20 cellular contexts compared by ENCODE assay signal in the genomic region with DNA sequence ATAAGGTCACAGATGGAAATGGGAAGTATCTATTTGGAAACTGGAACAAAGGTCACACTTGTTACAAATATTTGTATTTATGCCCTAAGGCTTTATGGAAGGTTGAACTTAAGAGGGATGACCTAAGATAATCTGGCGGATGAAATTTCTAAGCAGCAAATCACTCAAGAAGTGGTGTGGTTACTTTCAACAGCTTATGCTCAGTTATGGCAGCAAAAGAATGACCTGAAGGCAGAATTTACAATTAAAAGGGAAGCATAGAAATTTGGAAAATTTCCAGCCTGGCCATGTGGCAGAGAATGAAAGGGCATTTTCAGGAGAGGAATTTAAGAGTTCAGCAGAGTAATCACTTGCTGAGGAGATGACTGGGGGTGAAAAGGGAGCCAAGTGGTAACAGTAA.
DNase-seq lines count a peak whose midpoint lies in the region; ATAC-seq and TF ChIP-seq lines count a peak whose summit lies in the region.
"Had no signal": no experiment of that assay in that cellular context is flagged by ENCODE, and none has a peak within 500 bp of the region (broad histone marks: within the 10 kb centered on the region; RNA-seq: fewer than 3 reads in every experiment).

No MANE protein-coding gene starts in this region.

- no peaks in the 10 kb centered on the region for H3K27me3 ChIP-seq in HAP-1 (ENCODE audit: low read depth)
- H3K27me3 ChIP-seq in SK-N-SH (ENCODE audit: insufficient read depth): no peaks in the 10 kb centered on the region
- H3K27me3 ChIP-seq in foreskin keratinocyte: no peaks in the 10 kb centered on the region
- no peaks in the 10 kb centered on the region for H3K27me3 ChIP-seq in effector memory CD4-positive, alpha-beta T cell (replicated peaks; ENCODE audit: control insufficient read depth, insufficient read depth, low read length, poor library complexity, severe bottlenecking)
- H3K27me3 ChIP-seq: BLaER1, neural progenitor cell, transverse colon had no signal

- DNase-seq in HAP-1 (ENCODE audit: low spot score in 2 of 2): peak; percentile 64 to 86
- no peak for DNase-seq in SK-N-SH
- peak; percentile 26 to 78 for DNase-seq in foreskin keratinocyte
- DNase-seq in activated naive CD8-positive, alpha-beta T cell treated with anti-CD3 and anti-CD28 coated beads, Interleukin-2, amount 50 U/mL, for 24 hours: no peak
- no peak for DNase-seq in effector memory CD4-positive, alpha-beta T cell
- no peak for DNase-seq in NCI-H1436 (lab: John Stamatoyannopoulos, UW)
- DNase-seq in mesenteric fat pad (ENCODE audit: low spot score): no peak
- DNase-seq: activated CD4-positive, alpha-beta memory T cell treated with anti-CD3 and anti-CD28 coated beads, Interleukin-2, amount 10 ng/mL, durations not matched to agents 7 days and 5 days; activated T-cell treated with anti-CD3 and anti-CD28 coated beads, Interleukin-2, amount 50 U/mL, for 4 hours; DMS153; midbrain; NCI-H1092 treated with DMSO at 0.1 percent for 48 hours; NCI-H774; stimulated activated naive CD8-positive, alpha-beta T cell treated with anti-CD3 and anti-CD28 coated beads, Interleukin-15, Interleukin-2, amounts not matched to agents 100 U/mL and 50 U/mL, for 24 hours; transverse colon had no signal

- no peak overlapping the region for H3K9ac ChIP-seq in SK-N-SH
- H3K9ac ChIP-seq: BLaER1, neural progenitor cell had no signal

- H3K27ac Mint-ChIP-seq in stimulated activated memory B cell treated with anti-CD40 and anti-IgM and Interleukin-4, amounts not matched to agents 10 μg/mL and 1 μg/mL and 100 μg/mL, for 72 hours: peak overlapping the region; percentile 36
- no peak overlapping the region for H3K27ac Mint-ChIP-seq in activated naive CD8-positive, alpha-beta T cell treated with anti-CD3 and anti-CD28 coated beads, Interleukin-2, amount 50 U/mL, for 24 hours
- H3K27ac Mint-ChIP-seq: activated CD4-positive, alpha-beta memory T cell treated with anti-CD3 and anti-CD28 coated beads, Interleukin-2, amount 10 ng/mL, durations not matched to agents 7 days and 5 days; activated naive CD8-positive, alpha-beta T cell had no signal

- no peaks in the 10 kb centered on the region for H3K9me2 ChIP-seq in SK-N-SH

- CTCF ChIA-PET in SK-N-SH (lab: Yijun Ruan, JAX): no interaction called here

- no peaks in the 10 kb centered on the region for H3F3A ChIP-seq in SK-N-SH (replicated peaks; ENCODE audit: insufficient read depth)

- H3K9me3 Mint-ChIP-seq in stimulated activated memory B cell treated with anti-CD40 and anti-IgM and Interleukin-4, amounts not matched to agents 10 μg/mL and 1 μg/mL and 100 μg/mL, for 72 hours: peaks cover 6% of the 10 kb centered on the region
- H3K9me3 Mint-ChIP-seq in activated naive CD8-positive, alpha-beta T cell treated with anti-CD3 and anti-CD28 coated beads, Interleukin-2, amount 50 U/mL, for 24 hours: no peaks in the 10 kb centered on the region
- H3K9me3 Mint-ChIP-seq: activated CD4-positive, alpha-beta memory T cell treated with anti-CD3 and anti-CD28 coated beads, Interleukin-2, amount 10 ng/mL, durations not matched to agents 7 days and 5 days; activated T-cell treated with anti-CD3 and anti-CD28 coated beads, Interleukin-2, amount 50 U/mL, for 4 hours had no signal

- no peak overlapping the region for H2AFZ ChIP-seq in SK-N-SH (ENCODE audit: low read depth)
- H2AFZ ChIP-seq: neural progenitor cell had no signal

- peaks cover 48% of the 10 kb centered on the region for H3K4me1 Mint-ChIP-seq in stimulated activated memory B cell treated with anti-CD40 and anti-IgM and Interleukin-4, amounts not matched to agents 10 μg/mL and 1 μg/mL and 100 μg/mL, for 72 hours
- H3K4me1 Mint-ChIP-seq in activated naive CD8-positive, alpha-beta T cell treated with anti-CD3 and anti-CD28 coated beads, Interleukin-2, amount 50 U/mL, for 24 hours: no peaks in the 10 kb centered on the region
- H3K4me1 Mint-ChIP-seq: activated CD4-positive, alpha-beta memory T cell treated with anti-CD3 and anti-CD28 coated beads, Interleukin-2, amount 10 ng/mL, durations not matched to agents 7 days and 5 days had no signal

- H3K9me3 ChIP-seq in HAP-1 (no peaks in the 10 kb centered on the region), SK-N-SH (no peaks in the 10 kb centered on the region)
- no peaks in the 10 kb centered on the region for H3K9me3 ChIP-seq in effector memory CD4-positive, alpha-beta T cell (ENCODE audit: control insufficient read depth, low read length)
- H3K9me3 ChIP-seq: transverse colon had no signal

- WGBS in SK-N-SH (ENCODE audit: low lambda C conversion rate): 93% methylated on average over 1 of the region's 1 CpG

- H3K36me3 Mint-ChIP-seq in stimulated activated memory B cell treated with anti-CD40 and anti-IgM and Interleukin-4, amounts not matched to agents 10 μg/mL and 1 μg/mL and 100 μg/mL, for 72 hours: peaks cover 9% of the 10 kb centered on the region
- H3K36me3 Mint-ChIP-seq in activated naive CD8-positive, alpha-beta T cell treated with anti-CD3 and anti-CD28 coated beads, Interleukin-2, amount 50 U/mL, for 24 hours (ENCODE audit: low read depth): no peaks in the 10 kb centered on the region
- H3K36me3 Mint-ChIP-seq: activated naive CD8-positive, alpha-beta T cell; neural progenitor cell had no signal

- H3K27ac ChIP-seq in SK-N-SH (ENCODE audit: low read depth in 2 of 2, low read length in 1 of 2) (peak overlapping the region in 1 of 2 experiments; percentile 3; a peak in 1 of 4 replicates), foreskin keratinocyte (no peak overlapping the region)
- no peak overlapping the region for H3K27ac ChIP-seq in effector memory CD4-positive, alpha-beta T cell (ENCODE audit: insufficient read depth, low read length, poor library complexity, severe bottlenecking)
- H3K27ac ChIP-seq: BLaER1, neural progenitor cell, transverse colon had no signal

- no peak for ATAC-seq in foreskin keratinocyte
- no peak for ATAC-seq in stimulated activated memory B cell treated with anti-CD40 and anti-IgM and Interleukin-4, amounts not matched to agents 10 μg/mL and 1 μg/mL and 100 μg/mL, for 72 hours
- no peak for ATAC-seq in activated naive CD8-positive, alpha-beta T cell treated with anti-CD3 and anti-CD28 coated beads, Interleukin-2, amount 50 U/mL, for 24 hours
- ATAC-seq: activated T-cell treated with anti-CD3 and anti-CD28 coated beads, Interleukin-2, amount 50 U/mL, for 4 hours; K562; stimulated activated naive CD8-positive, alpha-beta T cell treated with anti-CD3 and anti-CD28 coated beads, Interleukin-15, Interleukin-2, amounts not matched to agents 100 U/mL and 50 U/mL, for 24 hours had no signal

- no peaks in the 10 kb centered on the region for H3K36me3 ChIP-seq in HAP-1 (replicated peaks)
- H3K36me3 ChIP-seq in SK-N-SH (replicated peaks in 1 of 2; ENCODE audit: control insufficient read depth in 1 of 2, insufficient read depth in 2 of 2, low read length in 1 of 2): no peaks in the 10 kb centered on the region
- H3K36me3 ChIP-seq in effector memory CD4-positive, alpha-beta T cell (ENCODE audit: control insufficient read depth, insufficient read depth, low read length): no peaks in the 10 kb centered on the region
- H3K36me3 ChIP-seq: BLaER1, neural progenitor cell, transverse colon had no signal

- no peak overlapping the region for H3K4me3 Mint-ChIP-seq in stimulated activated memory B cell treated with anti-CD40 and anti-IgM and Interleukin-4, amounts not matched to agents 10 μg/mL and 1 μg/mL and 100 μg/mL, for 72 hours
- H3K4me3 Mint-ChIP-seq in activated naive CD8-positive, alpha-beta T cell treated with anti-CD3 and anti-CD28 coated beads, Interleukin-2, amount 50 U/mL, for 24 hours: no peak overlapping the region
- H3K4me3 Mint-ChIP-seq: activated CD4-positive, alpha-beta memory T cell treated with anti-CD3 and anti-CD28 coated beads, Interleukin-2, amount 10 ng/mL, durations not matched to agents 7 days and 5 days; activated naive CD8-positive, alpha-beta T cell; activated T-cell treated with anti-CD3 and anti-CD28 coated beads, Interleukin-2, amount 50 U/mL, for 4 hours; neural progenitor cell had no signal

- H3K79me2 ChIP-seq in SK-N-SH (ENCODE audit: insufficient read depth): no peaks in the 10 kb centered on the region

- 0 out of 4 replicates have a peak, but pooled peaks of 1 of the 2 experiments have one; percentile 7 for TF ChIP-seq EP300 in SK-N-SH (IDR thresholded peaks at IDR 0.05; ENCODE audit: borderline replicate concordance in 1 of 2, low read depth in 1 of 2, low read length in 1 of 2)

- no peaks in the 10 kb centered on the region for H3K27me3 Mint-ChIP-seq in stimulated activated memory B cell treated with anti-CD40 and anti-IgM and Interleukin-4, amounts not matched to agents 10 μg/mL and 1 μg/mL and 100 μg/mL, for 72 hours
- H3K27me3 Mint-ChIP-seq in activated naive CD8-positive, alpha-beta T cell treated with anti-CD3 and anti-CD28 coated beads, Interleukin-2, amount 50 U/mL, for 24 hours: no peaks in the 10 kb centered on the region
- H3K27me3 Mint-ChIP-seq: activated CD4-positive, alpha-beta memory T cell treated with anti-CD3 and anti-CD28 coated beads, Interleukin-2, amount 10 ng/mL, durations not matched to agents 7 days and 5 days; activated naive CD8-positive, alpha-beta T cell had no signal

- no peak for TF ChIP-seq CTCF in SK-N-SH (IDR thresholded peaks at IDR 0.05)
- no peak for TF ChIP-seq CTCF in foreskin keratinocyte (conservative IDR thresholded peaks at IDR 0.05)

- H3K4me2 ChIP-seq in SK-N-SH: no peak overlapping the region
- H3K4me2 ChIP-seq: BLaER1, neural progenitor cell had no signal

- no peak for TF ChIP-seq RAD21 in SK-N-SH (IDR thresholded peaks at IDR 0.05; ENCODE audit: low read length)

- POLR2A ChIA-PET in SK-N-SH (lab: Yijun Ruan, JAX): no interaction called here

- no peaks in the 10 kb centered on the region for H4K20me1 ChIP-seq in SK-N-SH (ENCODE audit: insufficient read depth)
- H4K20me1 ChIP-seq: BLaER1 had no signal

- H3K4me3 ChIP-seq in HAP-1 (no peak overlapping the region), SK-N-SH (ENCODE audit: low read depth in 2 of 2, low read length in 1 of 2) (no peak overlapping the region)
- H3K4me3 ChIP-seq in effector memory CD4-positive, alpha-beta T cell (ENCODE audit: insufficient read depth, low read depth, low read length, poor library complexity, severe bottlenecking): no peak overlapping the region
- H3K4me3 ChIP-seq: BLaER1, K562, neural progenitor cell, transverse colon had no signal

- H3K4me1 ChIP-seq in HAP-1 (peaks cover 28% of the 10 kb centered on the region), SK-N-SH (ENCODE audit: control insufficient read depth in 1 of 2, insufficient read depth in 2 of 2, low read depth in 1 of 2, low read length in 1 of 2) (no peaks in the 10 kb centered on the region; a peak in 1 of 4 replicates), foreskin keratinocyte (no peaks in the 10 kb centered on the region)
- H3K4me1 ChIP-seq in effector memory CD4-positive, alpha-beta T cell (ENCODE audit: control insufficient read depth, insufficient read depth, low read length, poor library complexity, severe bottlenecking): no peaks in the 10 kb centered on the region
- H3K4me1 ChIP-seq: BLaER1, transverse colon had no signal

- in situ Hi-C loops in HAP-1 (cut with MboI; ENCODE audit: low sequenced_read_pairs): no loop called here

TF ChIP-seq in SK-N-SH, 30 proteins besides CTCF, POLR2A, EP300 and RAD21:
- TF ChIP-seq RCOR1 (IDR thresholded peaks at IDR 0.05; ENCODE audit: low read length) (peak; percentile 63), TCF12 (IDR thresholded peaks at IDR 0.05) (peak; percentile 38), RXRA (IDR thresholded peaks at IDR 0.05; ENCODE audit: borderline replicate concordance, low read depth) (no peak)

Comparison
In these comparisons a context has a peak if more than half of its experiments do, and no peak if none do; other contexts are left out.
1. DNase-seq: peak in HAP-1 (2 of 2) and foreskin keratinocyte (2 of 2); none in SK-N-SH (single experiment), activated naive CD8-positive, alpha-beta T cell treated with anti-CD3 and anti-CD28 coated beads, Interleukin-2, amount 50 U/mL, for 24 hours (single experiment), effector memory CD4-positive, alpha-beta T cell (0 of 3), NCI-H1436 (single experiment) and mesenteric fat pad (single experiment).